Comparison of ENCODE assay signal across 1 cellular context in the genomic region with DNA sequence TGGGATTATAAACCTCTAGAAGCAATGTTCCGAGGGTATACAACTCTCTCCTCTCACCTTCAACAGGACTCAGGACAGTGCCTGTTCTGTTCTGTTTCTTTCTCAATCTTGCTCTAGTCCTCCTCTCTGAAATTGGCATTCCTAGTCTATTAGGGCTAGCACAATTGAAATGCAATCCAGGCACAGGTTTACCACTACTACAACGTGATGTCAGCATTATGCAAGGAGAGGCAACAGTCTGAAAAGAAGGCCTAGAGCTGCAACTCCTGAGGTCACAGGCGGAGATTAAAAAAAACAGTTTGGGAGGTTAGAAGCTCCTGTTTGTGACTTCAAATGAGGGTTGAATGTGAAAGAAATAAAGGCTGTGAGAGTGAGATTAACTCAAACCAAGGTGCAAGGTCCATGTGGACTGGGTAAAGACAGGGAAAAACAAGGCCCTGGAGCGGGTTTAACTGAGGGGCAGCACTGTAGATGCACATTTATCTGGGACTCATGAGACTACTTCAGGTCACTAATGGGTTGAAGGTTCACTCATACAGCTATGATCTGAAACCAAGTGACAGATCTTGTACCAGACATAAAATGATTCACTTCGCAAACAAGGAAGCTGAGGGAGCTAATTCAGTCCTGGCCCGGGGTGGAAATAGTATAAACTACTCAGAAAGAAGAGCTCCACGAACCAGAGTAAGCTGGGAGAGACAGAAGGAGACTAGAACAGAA.
TF ChIP-seq lines count a peak whose summit lies in the region.

No MANE protein-coding gene starts in this region.

TF ChIP-seq in HepG2, 621 proteins besides CTCF, POLR2A, EP300 and RAD21 (continues in another document):
- TF ChIP-seq ZNF20 (CRISPR knock-in tag; IDR thresholded peaks at IDR 0.05) (no peak), ZBTB21 (CRISPR knock-in tag; IDR thresholded peaks at IDR 0.05) (0 out of 2 replicates have a peak, but pooled peaks have one; percentile 22), HNRNPLL (IDR thresholded peaks at IDR 0.05; ENCODE audit: low read depth, low read length, poor library complexity, severe bottlenecking) (no peak), ZNF572 (CRISPR knock-in tag; IDR thresholded peaks at IDR 0.05) (no peak), FOXM1 (CRISPR knock-in tag; IDR thresholded peaks at IDR 0.05) (no peak), ZBTB42 (CRISPR knock-in tag; IDR thresholded peaks at IDR 0.05) (no peak), GPBP1L1 (CRISPR knock-in tag; IDR thresholded peaks at IDR 0.05) (no peak), GABPA (IDR thresholded peaks at IDR 0.05; ENCODE audit: low read depth, low read length) (no peak), GABPA (CRISPR knock-in tag; IDR thresholded peaks at IDR 0.05; ENCODE audit: low read depth) (no peak), ZNF589 (CRISPR knock-in tag; conservative IDR thresholded peaks at IDR 0.05) (no peak), JDP2 (CRISPR knock-in tag; IDR thresholded peaks at IDR 0.05; ENCODE audit: borderline replicate concordance) (no peak), SPEN (CRISPR knock-in tag; IDR thresholded peaks at IDR 0.05; ENCODE audit: low read depth) (peak; percentile 43; the same call in 1 of the 2 replicates), ZBTB40 (IDR thresholded peaks at IDR 0.05) (no peak), ZBTB40 (CRISPR knock-in tag; IDR thresholded peaks at IDR 0.05) (no peak), AGO1 (IDR thresholded peaks at IDR 0.05; ENCODE audit: low read depth, low read length, poor library complexity, severe bottlenecking) (no peak), DBP (CRISPR knock-in tag; IDR thresholded peaks at IDR 0.05; ENCODE audit: not compliant biosample characterization) (no peak), ZNF839 (CRISPR knock-in tag; IDR thresholded peaks at IDR 0.05; ENCODE audit: borderline replicate concordance) (no peak), HOXA3 (CRISPR knock-in tag; IDR thresholded peaks at IDR 0.05) (peak; percentile 32; the same call in 1 of the 2 replicates), TBP (CRISPR knock-in tag; IDR thresholded peaks at IDR 0.05) (no peak), KAT8 (CRISPR knock-in tag; IDR thresholded peaks at IDR 0.05) (no peak), WIZ (CRISPR knock-in tag; IDR thresholded peaks at IDR 0.05) (0 out of 2 replicates have a peak, but pooled peaks have one; percentile 20), ZNF747 (CRISPR knock-in tag; IDR thresholded peaks at IDR 0.05; ENCODE audit: borderline replicate concordance) (no peak), ZHX1 (CRISPR knock-in tag; IDR thresholded peaks at IDR 0.05; ENCODE audit: low read depth) (no peak), ZSCAN30 (CRISPR knock-in tag; IDR thresholded peaks at IDR 0.05) (no peak), TEAD2 (CRISPR knock-in tag; IDR thresholded peaks at IDR 0.05) (no peak), ZNF766 (CRISPR knock-in tag; IDR thresholded peaks at IDR 0.05; ENCODE audit: borderline replicate concordance) (0 out of 2 replicates have a peak, but pooled peaks have one; percentile 20), TARDBP (CRISPR knock-in tag; IDR thresholded peaks at IDR 0.05) (0 out of 2 replicates have a peak, but pooled peaks have one; percentile 14), KLF13 (CRISPR knock-in tag; IDR thresholded peaks at IDR 0.05) (no peak), ZFP37 (CRISPR knock-in tag; IDR thresholded peaks at IDR 0.05; ENCODE audit: borderline replicate concordance) (0 out of 2 replicates have a peak, but pooled peaks have one; percentile 40), ZSCAN22 (CRISPR knock-in tag; IDR thresholded peaks at IDR 0.05) (no peak)
- TF ChIP-seq, protein P1, sequence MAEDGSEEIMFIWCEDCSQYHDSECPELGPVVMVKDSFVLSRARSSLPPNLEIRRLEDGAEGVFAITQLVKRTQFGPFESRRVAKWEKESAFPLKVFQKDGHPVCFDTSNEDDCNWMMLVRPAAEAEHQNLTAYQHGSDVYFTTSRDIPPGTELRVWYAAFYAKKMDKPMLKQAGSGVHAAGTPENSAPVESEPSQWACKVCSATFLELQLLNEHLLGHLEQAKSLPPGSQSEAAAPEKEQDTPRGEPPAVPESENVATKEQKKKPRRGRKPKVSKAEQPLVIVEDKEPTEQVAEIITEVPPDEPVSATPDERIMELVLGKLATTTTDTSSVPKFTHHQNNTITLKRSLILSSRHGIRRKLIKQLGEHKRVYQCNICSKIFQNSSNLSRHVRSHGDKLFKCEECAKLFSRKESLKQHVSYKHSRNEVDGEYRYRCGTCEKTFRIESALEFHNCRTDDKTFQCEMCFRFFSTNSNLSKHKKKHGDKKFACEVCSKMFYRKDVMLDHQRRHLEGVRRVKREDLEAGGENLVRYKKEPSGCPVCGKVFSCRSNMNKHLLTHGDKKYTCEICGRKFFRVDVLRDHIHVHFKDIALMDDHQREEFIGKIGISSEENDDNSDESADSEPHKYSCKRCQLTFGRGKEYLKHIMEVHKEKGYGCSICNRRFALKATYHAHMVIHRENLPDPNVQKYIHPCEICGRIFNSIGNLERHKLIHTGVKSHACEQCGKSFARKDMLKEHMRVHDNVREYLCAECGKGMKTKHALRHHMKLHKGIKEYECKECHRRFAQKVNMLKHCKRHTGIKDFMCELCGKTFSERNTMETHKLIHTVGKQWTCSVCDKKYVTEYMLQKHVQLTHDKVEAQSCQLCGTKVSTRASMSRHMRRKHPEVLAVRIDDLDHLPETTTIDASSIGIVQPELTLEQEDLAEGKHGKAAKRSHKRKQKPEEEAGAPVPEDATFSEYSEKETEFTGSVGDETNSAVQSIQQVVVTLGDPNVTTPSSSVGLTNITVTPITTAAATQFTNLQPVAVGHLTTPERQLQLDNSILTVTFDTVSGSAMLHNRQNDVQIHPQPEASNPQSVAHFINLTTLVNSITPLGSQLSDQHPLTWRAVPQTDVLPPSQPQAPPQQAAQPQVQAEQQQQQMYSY (CRISPR knock-in tag; IDR thresholded peaks at IDR 0.05), result peak; percentile 91
- TF ChIP-seq, protein P2, sequence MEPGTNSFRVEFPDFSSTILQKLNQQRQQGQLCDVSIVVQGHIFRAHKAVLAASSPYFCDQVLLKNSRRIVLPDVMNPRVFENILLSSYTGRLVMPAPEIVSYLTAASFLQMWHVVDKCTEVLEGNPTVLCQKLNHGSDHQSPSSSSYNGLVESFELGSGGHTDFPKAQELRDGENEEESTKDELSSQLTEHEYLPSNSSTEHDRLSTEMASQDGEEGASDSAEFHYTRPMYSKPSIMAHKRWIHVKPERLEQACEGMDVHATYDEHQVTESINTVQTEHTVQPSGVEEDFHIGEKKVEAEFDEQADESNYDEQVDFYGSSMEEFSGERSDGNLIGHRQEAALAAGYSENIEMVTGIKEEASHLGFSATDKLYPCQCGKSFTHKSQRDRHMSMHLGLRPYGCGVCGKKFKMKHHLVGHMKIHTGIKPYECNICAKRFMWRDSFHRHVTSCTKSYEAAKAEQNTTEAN (CRISPR knock-in tag; conservative IDR thresholded peaks at IDR 0.05), result 0 out of 2 replicates have a peak, but pooled peaks have one; percentile 48
- TF ChIP-seq, protein P3, sequence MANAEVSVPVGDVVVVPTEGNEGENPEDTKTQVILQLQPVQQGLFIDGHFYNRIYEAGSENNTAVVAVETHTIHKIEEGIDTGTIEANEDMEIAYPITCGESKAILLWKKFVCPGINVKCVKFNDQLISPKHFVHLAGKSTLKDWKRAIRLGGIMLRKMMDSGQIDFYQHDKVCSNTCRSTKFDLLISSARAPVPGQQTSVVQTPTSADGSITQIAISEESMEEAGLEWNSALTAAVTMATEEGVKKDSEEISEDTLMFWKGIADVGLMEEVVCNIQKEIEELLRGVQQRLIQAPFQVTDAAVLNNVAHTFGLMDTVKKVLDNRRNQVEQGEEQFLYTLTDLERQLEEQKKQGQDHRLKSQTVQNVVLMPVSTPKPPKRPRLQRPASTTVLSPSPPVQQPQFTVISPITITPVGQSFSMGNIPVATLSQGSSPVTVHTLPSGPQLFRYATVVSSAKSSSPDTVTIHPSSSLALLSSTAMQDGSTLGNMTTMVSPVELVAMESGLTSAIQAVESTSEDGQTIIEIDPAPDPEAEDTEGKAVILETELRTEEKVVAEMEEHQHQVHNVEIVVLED (CRISPR knock-in tag; IDR thresholded peaks at IDR 0.05; ENCODE audit: borderline replicate concordance), result no peak
